Comparison of ENCODE assay signal across 10 cellular contexts in the genomic region with DNA sequence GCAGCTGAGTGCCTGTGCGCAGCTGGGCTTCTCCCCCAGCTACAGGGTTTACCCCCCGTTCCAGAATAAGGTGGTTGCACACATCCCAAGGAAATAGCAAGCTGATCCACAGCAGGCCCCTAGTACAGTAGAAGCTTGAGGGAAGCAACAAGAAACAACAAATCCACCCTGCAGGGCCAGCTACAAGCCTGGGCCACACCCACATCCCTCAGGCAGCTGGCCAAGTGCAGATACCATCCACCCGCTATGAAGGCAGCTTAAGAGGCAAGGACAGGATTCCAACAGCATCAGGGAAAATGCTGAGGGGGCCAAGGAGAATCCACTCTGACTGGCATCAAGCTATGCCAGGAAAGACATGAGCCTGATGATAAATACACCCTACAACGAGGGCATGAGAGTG.
DNase-seq lines count a peak whose midpoint lies in the region; ATAC-seq and TF ChIP-seq lines count a peak whose summit lies in the region.
"Had no signal": no experiment of that assay in that cellular context is flagged by ENCODE, and none has a peak within 500 bp of the region (broad histone marks: within the 10 kb centered on the region; RNA-seq: fewer than 3 reads in every experiment).

No MANE protein-coding gene starts in this region.

- no peaks in the 10 kb centered on the region for H3K4me1 Mint-ChIP-seq in T-helper 2 cell treated with Interferon-gamma antibody and Interleukin-4, amounts not matched to agents 5 μg/mL and 100 μg/mL, for 36 hours (ENCODE audit: low read depth)

- no peaks in the 10 kb centered on the region for H4K20me1 ChIP-seq in HCT116 (ENCODE audit: insufficient read depth)

- no peaks in the 10 kb centered on the region for H3K27me3 Mint-ChIP-seq in T-helper 2 cell treated with Interferon-gamma antibody and Interleukin-4, amounts not matched to agents 5 μg/mL and 100 μg/mL, for 36 hours (ENCODE audit: low read depth)

- TF ChIP-seq CTCF in HCT116 (IDR thresholded peaks at IDR 0.05 in 2 of 3, conservative IDR thresholded peaks at IDR 0.05 in 1 of 3; ENCODE audit: borderline replicate concordance in 1 of 3, insufficient read depth in 1 of 3, low read depth in 2 of 3, low read length in 2 of 3): no peak
- TF ChIP-seq CTCF in tibial artery (IDR thresholded peaks at IDR 0.05): no peak

- no peaks in the 10 kb centered on the region for H3K79me2 ChIP-seq in HCT116 (ENCODE audit: insufficient read depth, low read length)

- H3K36me3 Mint-ChIP-seq in T-helper 2 cell treated with Interferon-gamma antibody and Interleukin-4, amounts not matched to agents 5 μg/mL and 100 μg/mL, for 36 hours (ENCODE audit: low read depth): no peaks in the 10 kb centered on the region

- ATAC-seq in HCT116 (peak; percentile 63), HG02763 (IDR thresholded peaks at IDR 0.05; ENCODE audit: unreplicated experiment) (no peak), HG02623 (IDR thresholded peaks at IDR 0.05; ENCODE audit: unreplicated experiment) (no peak)

- BruUV-seq in HCT116 (replicated peaks; lab: Mats Ljungman, UMichigan): no TSS peak

- H3K27me3 ChIP-seq in HCT116 (ENCODE audit: insufficient read depth, low read length) (no peaks in the 10 kb centered on the region), tibial artery (peaks cover 0 to 2% of the 10 kb centered on the region in 2 donors)

- TF ChIP-seq POLR2A in HCT116 (IDR thresholded peaks at IDR 0.05; ENCODE audit: borderline replicate concordance, extremely low read depth, insufficient read depth, insufficient read length): no peak

- CTCF ChIA-PET in HCT116 (lab: Charles Lee): interaction anchor here (0.7 to 2.4 kb wide), 4 partner anchors 10 to 645 kb away, joined by 3 to 9 read pairs (median 4); no protein-coding TSS in a partner anchor

- H2AFZ ChIP-seq in HCT116 (ENCODE audit: low read depth, low read length, poor library complexity, severe bottlenecking): no peak overlapping the region

- H3K4me1 ChIP-seq in HCT116 (ENCODE audit: control insufficient read depth in 1 of 2, insufficient read depth in 2 of 2, low read length in 2 of 2): peaks cover 8 to 9% of the 10 kb centered on the region in 2 experiments
- peaks cover 0 to 4% (median 1%) of the 10 kb centered on the region in 4 donors for H3K4me1 ChIP-seq in tibial artery

- H3K36me3 ChIP-seq in HCT116 (ENCODE audit: control insufficient read depth in 1 of 2, insufficient read depth in 2 of 2, low read length in 2 of 2): no peaks in the 10 kb centered on the region
- no peaks in the 10 kb centered on the region for H3K36me3 ChIP-seq in tibial artery

- no peaks in the 10 kb centered on the region for H3K9me3 ChIP-seq in HCT116 (ENCODE audit: control insufficient read depth in 1 of 2, insufficient read depth in 1 of 2, low read depth in 1 of 2, low read length in 2 of 2)
- no peaks in the 10 kb centered on the region for H3K9me3 ChIP-seq in tibial artery

- H3K27ac Mint-ChIP-seq in T-helper 2 cell treated with Interferon-gamma antibody and Interleukin-4, amounts not matched to agents 5 μg/mL and 100 μg/mL, for 36 hours: no peak overlapping the region

- no peaks in the 10 kb centered on the region for H3K9me2 ChIP-seq in HCT116 (ENCODE audit: insufficient read depth)

- TF ChIP-seq RAD21 in HCT116 (IDR thresholded peaks at IDR 0.05; ENCODE audit: low read depth): no peak

- H3K9me3 Mint-ChIP-seq in T-helper 2 cell treated with Interferon-gamma antibody and Interleukin-4, amounts not matched to agents 5 μg/mL and 100 μg/mL, for 36 hours: no peaks in the 10 kb centered on the region

- no peak for DNase-seq in HCT116 (ENCODE audit: low read depth, low spot score)
- peak; percentile 72 for DNase-seq in astrocyte of the hippocampus (ENCODE audit: low read depth, low spot score)
- peak; percentile 57 for DNase-seq in iris pigment epithelial cell (ENCODE audit: low read depth)
- DNase-seq in tibial artery: peak; percentile 75 to 81
- DNase-seq in glomerular visceral epithelial cell (ENCODE audit: extremely low spot score): no peak
- no peak for DNase-seq in T-helper 2 cell treated with Interferon-gamma antibody and Interleukin-4, amounts not matched to agents 5 μg/mL and 100 μg/mL, for 36 hours (ENCODE audit: low spot score)
- DNase-seq: NCI-H446 treated with DMSO at 0.1 percent for 48 hours, SW 1271 had no signal

- no peak overlapping the region for H3K27ac ChIP-seq in HCT116 (ENCODE audit: low read depth, low read length)
- no peak overlapping the region for H3K27ac ChIP-seq in tibial artery

- RAD21 ChIA-PET in HCT116 (lab: Charles Lee; ENCODE audit: low non-redundant PET in 1 of 2, low total read pairs in 2 of 2, uncharacterized antibody in 2 of 2, unreplicated experiment in 2 of 2): no interaction called here

- no peak overlapping the region for H3K9ac ChIP-seq in HCT116 (ENCODE audit: low read length)

- H3K4me3 ChIP-seq in HCT116 (replicated peaks in 1 of 2; ENCODE audit: low read depth in 1 of 2, low read length in 2 of 2): no peak overlapping the region
- no peak overlapping the region for H3K4me3 ChIP-seq in tibial artery

- POLR2A ChIA-PET in HCT116 (lab: Charles Lee): no interaction called here

- intact Hi-C loops in HCT116 (cut with micrococcal nuclease) (no loop called here), tibial artery (cut with DNase I; ENCODE audit: low total_unique reads) (no loop called here)

- no peak overlapping the region for H3K4me3 Mint-ChIP-seq in T-helper 2 cell treated with Interferon-gamma antibody and Interleukin-4, amounts not matched to agents 5 μg/mL and 100 μg/mL, for 36 hours

- peak overlapping the region; percentile 29; the same call in 1 of the 2 replicates for H3K4me2 ChIP-seq in HCT116 (ENCODE audit: low read length)

TF ChIP-seq in HCT116, 20 proteins besides CTCF, POLR2A, EP300 and RAD21:
- no peak for TF ChIP-seq EZH2phosphoT487 (IDR thresholded peaks at IDR 0.05; ENCODE audit: borderline replicate concordance)
- no peak for TF ChIP-seq YY1 (IDR thresholded peaks at IDR 0.05; ENCODE audit: extremely low read depth, insufficient replicate concordance, low read depth, low read length)
- TF ChIP-seq ZFX (IDR thresholded peaks at IDR 0.05): no peak
- TF ChIP-seq POLR2AphosphoS5 (IDR thresholded peaks at IDR 0.05; ENCODE audit: low read depth, low read length): no peak
- no peak for TF ChIP-seq ELF1 (IDR thresholded peaks at IDR 0.05; ENCODE audit: borderline replicate concordance, low read depth)
- TF ChIP-seq SIN3A (IDR thresholded peaks at IDR 0.05; ENCODE audit: low read depth): no peak
- TF ChIP-seq TCF7L2 (IDR thresholded peaks at IDR 0.05; ENCODE audit: borderline replicate concordance, extremely low read depth, insufficient read depth, insufficient read length): no peak
- no peak for TF ChIP-seq CBX3 (IDR thresholded peaks at IDR 0.05; ENCODE audit: low read depth)
- TF ChIP-seq SP1 (IDR thresholded peaks at IDR 0.05; ENCODE audit: low read depth): no peak
- no peak for TF ChIP-seq EZH2 (IDR thresholded peaks at IDR 0.05)
- TF ChIP-seq, protein P1, sequence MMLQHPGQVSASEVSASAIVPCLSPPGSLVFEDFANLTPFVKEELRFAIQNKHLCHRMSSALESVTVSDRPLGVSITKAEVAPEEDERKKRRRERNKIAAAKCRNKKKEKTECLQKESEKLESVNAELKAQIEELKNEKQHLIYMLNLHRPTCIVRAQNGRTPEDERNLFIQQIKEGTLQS (IDR thresholded peaks at IDR 0.05): no peak
- no peak for TF ChIP-seq EGR1 (IDR thresholded peaks at IDR 0.05; ENCODE audit: low read depth)
TF ChIP-seq in HCT116: peak in this region for 0.

Comparison
In these comparisons a context has a peak if more than half of its experiments do, and no peak if none do; other contexts are left out.
1. DNase-seq: peak in astrocyte of the hippocampus (single experiment), iris pigment epithelial cell (single experiment) and tibial artery (2 of 2); none in HCT116 (single experiment), glomerular visceral epithelial cell (single experiment) and T-helper 2 cell treated with Interferon-gamma antibody and Interleukin-4, amounts not matched to agents 5 μg/mL and 100 μg/mL, for 36 hours (single experiment).